In genomic region chr1:101162736-101163405, GRCh38 we compare ENCODE assay signal across 22 cellular contexts.
DNase-seq lines count a peak whose midpoint lies in the region; ATAC-seq, FAIRE-seq and TF ChIP-seq lines count a peak whose summit lies in the region.
"Had no signal": no experiment of that assay in that cellular context is flagged by ENCODE, and none has a peak within 500 bp of the region (broad histone marks: within the 10 kb centered on the region; RNA-seq: fewer than 3 reads in every experiment).

No MANE protein-coding gene starts in this region.

- no peak for FAIRE-seq in HepG2 (lab: Jason Lieb, UNC)
- FAIRE-seq: D721Med, GM12891, GM19239 had no signal

- H4K20me1 ChIP-seq in HepG2 (ENCODE audit: insufficient read depth, low read length): no peaks in the 10 kb centered on the region

- H3K9me3 ChIP-seq in liver (ENCODE audit: control insufficient read depth in 4 of 4, low read length in 3 of 4) (no peaks in the 10 kb centered on the region), HepG2 (ENCODE audit: low read length) (no peaks in the 10 kb centered on the region), gastrocnemius medialis (no peaks in the 10 kb centered on the region), vagina (no peaks in the 10 kb centered on the region)
- H3K9me3 ChIP-seq: HAP-1 had no signal

- H2AFZ ChIP-seq in HepG2 (ENCODE audit: low read length): no peak overlapping the region

- no TSS peak for BruUV-seq in HepG2 (replicated peaks; lab: Mats Ljungman, UMichigan)

- peak overlapping the region in 1 of 2 donors; percentile 22 for H3K9ac ChIP-seq in liver (ENCODE audit: low read depth in 1 of 2, low read length in 2 of 2)
- no peak overlapping the region for H3K9ac ChIP-seq in HepG2 (ENCODE audit: insufficient read depth, low read depth, low read length)

- no peak for TF ChIP-seq CTCF in liver (IDR thresholded peaks at IDR 0.05; ENCODE audit: low read depth, low read length, missing input control)
- no peak for TF ChIP-seq CTCF in HepG2 (CRISPR knock-in tag; IDR thresholded peaks at IDR 0.05)
- no peak for TF ChIP-seq CTCF in gastrocnemius medialis (IDR thresholded peaks at IDR 0.05 in 4 of 5, conservative IDR thresholded peaks at IDR 0.05 in 1 of 5)
- no peak for TF ChIP-seq CTCF in vagina (IDR thresholded peaks at IDR 0.05)

- TF ChIP-seq POLR2A in HepG2 (IDR thresholded peaks at IDR 0.05; ENCODE audit: insufficient read depth in 1 of 2, low read depth in 2 of 2, low read length in 2 of 2) (no peak), gastrocnemius medialis (IDR thresholded peaks at IDR 0.05) (no peak), vagina (IDR thresholded peaks at IDR 0.05) (no peak)

- H3K27me3 ChIP-seq in liver (ENCODE audit: control insufficient read depth in 4 of 4, insufficient read depth in 4 of 4, low read length in 3 of 4) (no peaks in the 10 kb centered on the region), HepG2 (ENCODE audit: control insufficient read depth in 1 of 2, insufficient read depth in 2 of 2, low read length in 2 of 2) (no peaks in the 10 kb centered on the region), gastrocnemius medialis (no peaks in the 10 kb centered on the region), vagina (no peaks in the 10 kb centered on the region)

- no peaks in the 10 kb centered on the region for H3K4me1 ChIP-seq in liver (ENCODE audit: control insufficient read depth in 4 of 4, insufficient read depth in 4 of 4, low read length in 3 of 4)
- H3K4me1 ChIP-seq in HepG2 (ENCODE audit: insufficient read depth, low read length): no peaks in the 10 kb centered on the region
- no peaks in the 10 kb centered on the region for H3K4me1 ChIP-seq in gastrocnemius medialis
- H3K4me1 ChIP-seq in vagina: no peaks in the 10 kb centered on the region

- TF ChIP-seq RAD21 in liver (IDR thresholded peaks at IDR 0.05) (no peak), HepG2 (CRISPR knock-in tag; IDR thresholded peaks at IDR 0.05) (no peak)

- no peak for DNase-seq in HepG2 (ENCODE audit: low spot score)
- no peak for DNase-seq in left lobe of liver (ENCODE audit: low spot score)
- no peak for DNase-seq in gastrocnemius medialis
- no peak for DNase-seq in vagina (ENCODE audit: extremely low spot score in 2 of 2)
- no peak for DNase-seq in HCEC 1CT
- DNase-seq in HUDEP-2 (lab: John Stamatoyannopoulos, UW; ENCODE audit: unreplicated experiment in 76 of 76): no peak
- no peak for DNase-seq in NCI-H774 (lab: John Stamatoyannopoulos, UW)
- DNase-seq: AML-193, KG1, MV-4-11, NCI-H1694 treated with DMSO at 0.1 percent for 48 hours, NCI-H2107, NCI-H510A treated with DMSO at 0.1 percent for 48 hours, NCI-H82, PC-3, RPMI8226 had no signal

- WGBS in liver: 80% methylated on average over 3 of the region's 3 CpGs
- 14% methylated on average over 3 of the region's 3 CpGs for WGBS in HepG2 (ENCODE audit: low lambda C conversion rate)

- CTCF ChIA-PET in HepG2 (lab: Yijun Ruan, JAX; ENCODE audit: low intra/inter-chr PET ratio, low total read pairs): no interaction called here

- no peak overlapping the region for H3K4me3 ChIP-seq in liver (ENCODE audit: low read depth in 1 of 3, low read length in 3 of 3)
- no peak overlapping the region for H3K4me3 ChIP-seq in HepG2 (replicated peaks in 1 of 3; ENCODE audit: insufficient read depth in 1 of 3, low read depth in 2 of 3, low read length in 3 of 3)
- no peak overlapping the region for H3K4me3 ChIP-seq in gastrocnemius medialis
- H3K4me3 ChIP-seq in vagina: no peak overlapping the region
- H3K4me3 ChIP-seq: HAP-1 had no signal

- no peaks in the 10 kb centered on the region for H3K79me2 ChIP-seq in HepG2 (ENCODE audit: insufficient read depth, low read length)

- H3K4me2 ChIP-seq in HepG2 (ENCODE audit: low read depth, low read length): no peak overlapping the region

- POLR2A ChIA-PET in HepG2 (lab: Yijun Ruan, JAX): no interaction called here

- in situ Hi-C loops in HepG2 (cut with HindIII; ENCODE audit: extremely low pct_ligation_motif_present, low pct_unique_long_range_greater_than_20kb) (no loop called here), gastrocnemius medialis (cut with MboI; ENCODE audit: low sequenced_read_pairs in 4 of 4) (no loop called here)

- intact Hi-C loops in HepG2 (cut with micrococcal nuclease; ENCODE audit: unreplicated experiment) (no loop called here), gastrocnemius medialis (cut with DNase I; ENCODE audit: low total_unique reads) (loop anchor here (10.0 kb wide), 1 partner anchor 72 kb away; the partner anchor contains the start of gene S1PR1), vagina (cut with DNase I) (no loop called here)

- H3K27ac ChIP-seq in liver (ENCODE audit: low read depth in 1 of 2, low read length in 2 of 2): no peak overlapping the region
- no peak overlapping the region for H3K27ac ChIP-seq in HepG2 (ENCODE audit: extremely low read length, insufficient read depth, low read length)
- peak overlapping the region; percentile 33 to 69 (median 66) for H3K27ac ChIP-seq in gastrocnemius medialis
- H3K27ac ChIP-seq in vagina: peak overlapping the region; percentile 1
- H3K27ac ChIP-seq: C4-2B had no signal

- ATAC-seq in HepG2: no peak
- peak; percentile 44 for ATAC-seq in left lobe of liver
- ATAC-seq in gastrocnemius medialis: no peak
- ATAC-seq: PC-3 had no signal

- H3K36me3 ChIP-seq in liver (ENCODE audit: control insufficient read depth in 4 of 4, insufficient read depth in 3 of 4, low read depth in 1 of 4, low read length in 3 of 4) (no peaks in the 10 kb centered on the region), HepG2 (replicated peaks in 1 of 2; ENCODE audit: control insufficient read depth in 1 of 2, insufficient read depth in 2 of 2, low read length in 2 of 2) (no peaks in the 10 kb centered on the region), gastrocnemius medialis (no peaks in the 10 kb centered on the region), vagina (no peaks in the 10 kb centered on the region)
- H3K36me3 ChIP-seq: HAP-1 had no signal

- TF ChIP-seq EP300 in HepG2 (IDR thresholded peaks at IDR 0.05; ENCODE audit: low read depth in 2 of 2, low read length in 2 of 2): no peak
- no peak for TF ChIP-seq EP300 in HepG2 (CRISPR knock-in tag; IDR thresholded peaks at IDR 0.05; ENCODE audit: borderline replicate concordance)

TF ChIP-seq in liver, 16 proteins besides CTCF, POLR2A, EP300 and RAD21:
- TF ChIP-seq GABPA (IDR thresholded peaks at IDR 0.05 in 1 of 2, conservative IDR thresholded peaks at IDR 0.05 in 1 of 2) (no peak), NR2F2 (IDR thresholded peaks at IDR 0.05) (peak; percentile 95), JUND (IDR thresholded peaks at IDR 0.05) (no peak)
TF ChIP-seq in liver: peak in this region for 1.

TF ChIP-seq in HepG2, 621 proteins besides CTCF, POLR2A, EP300 and RAD21 (continues in another document):
- no peak for TF ChIP-seq RBAK (CRISPR knock-in tag; IDR thresholded peaks at IDR 0.05)
- TF ChIP-seq NR1H2 (CRISPR knock-in tag; IDR thresholded peaks at IDR 0.05; ENCODE audit: borderline replicate concordance, low read depth): no peak
- no peak for TF ChIP-seq ATF4 (CRISPR knock-in tag; IDR thresholded peaks at IDR 0.05)
- no peak for TF ChIP-seq HMGA1 (CRISPR knock-in tag; conservative IDR thresholded peaks at IDR 0.05)
- no peak for TF ChIP-seq SP140L (CRISPR knock-in tag; IDR thresholded peaks at IDR 0.05; ENCODE audit: borderline replicate concordance)
- TF ChIP-seq ZBTB38 (CRISPR knock-in tag; IDR thresholded peaks at IDR 0.05): no peak
- TF ChIP-seq HINFP (CRISPR knock-in tag; IDR thresholded peaks at IDR 0.05; ENCODE audit: low read depth): no peak
- TF ChIP-seq ZNF143 (CRISPR knock-in tag; IDR thresholded peaks at IDR 0.05): no peak
- no peak for TF ChIP-seq BCLAF1 (IDR thresholded peaks at IDR 0.05)
- no peak for TF ChIP-seq KLF9 (CRISPR knock-in tag; IDR thresholded peaks at IDR 0.05; ENCODE audit: low read depth)
- TF ChIP-seq ZNF558 (CRISPR knock-in tag; IDR thresholded peaks at IDR 0.05; ENCODE audit: borderline replicate concordance): no peak

Comparison
In these comparisons a context has a peak if more than half of its experiments do, and no peak if none do; other contexts are left out.
1. H3K27ac ChIP-seq: peak in gastrocnemius medialis (4 of 4) and vagina (single experiment); none in liver (0 of 2) and HepG2 (single experiment).